In the genomic region with DNA sequence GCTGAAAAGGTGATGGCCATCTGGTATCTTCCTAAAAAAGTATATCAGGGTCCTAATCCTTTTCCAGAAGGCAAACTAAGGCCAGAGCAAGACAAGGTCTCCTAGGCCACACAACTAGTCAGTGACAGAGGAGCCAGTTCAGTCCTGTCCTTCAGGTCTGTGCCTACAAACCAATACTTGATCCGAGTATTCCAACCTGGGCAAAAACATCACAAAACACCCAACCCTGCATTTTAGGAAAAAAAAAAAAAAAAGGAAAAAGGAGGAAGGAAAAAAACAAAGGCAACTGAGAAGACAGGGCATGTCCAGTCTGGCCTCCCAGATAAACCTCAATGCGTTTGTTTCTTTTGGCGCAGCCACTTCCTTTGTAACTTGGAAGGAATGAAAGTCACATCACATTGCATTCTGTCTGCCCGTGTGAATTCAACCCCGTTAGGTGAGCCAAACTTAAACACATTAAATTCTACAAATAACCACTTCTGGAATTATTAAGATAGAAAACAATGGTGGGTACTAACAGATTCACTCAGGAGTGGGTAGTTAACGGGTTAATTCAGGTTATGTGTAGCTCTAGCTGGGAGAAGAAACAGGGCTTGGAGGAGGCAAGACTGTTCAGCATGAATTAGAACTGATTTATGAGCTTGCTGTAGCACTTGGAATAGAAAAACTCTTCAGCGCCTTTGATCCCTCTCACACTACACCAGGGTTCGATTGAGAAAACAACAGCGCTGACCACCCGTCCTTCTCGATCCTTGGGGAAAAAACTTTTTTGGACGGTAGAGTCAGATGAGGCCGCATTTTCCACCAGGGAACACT, we compare ENCODE assay signal across 8 cellular contexts. TPM values are rescaled to one million over a fixed set of nuclear protein-coding genes. Genes with fewer than 3 reads are reported as not detected.
DNase-seq lines count a peak whose midpoint lies in the region; ATAC-seq and TF ChIP-seq lines count a peak whose summit lies in the region.

No MANE protein-coding gene starts in this region.

- no peaks in the 10 kb centered on the region for H3K79me2 ChIP-seq in hepatocyte

- no peaks in the 10 kb centered on the region for H3K36me3 ChIP-seq in hepatocyte (replicated peaks; ENCODE audit: insufficient read depth, low read depth)

- CTCF ChIA-PET in AG04449 (lab: Yijun Ruan, JAX) = interaction anchor here (0.8 to 1.0 kb wide), 3 partner anchors 9 to 54 kb away, joined by 3 read pairs; a partner anchor contains a TSS

- H3K4me2 ChIP-seq in hepatocyte = peak overlapping the region; percentile 84

- no peaks in the 10 kb centered on the region for H4K20me1 ChIP-seq in hepatocyte (ENCODE audit: insufficient read depth, poor library complexity, severe bottlenecking)

- no peak overlapping the region for H3K27ac Mint-ChIP-seq in activated naive CD8-positive, alpha-beta T cell treated with anti-CD3 and anti-CD28 coated beads, Interleukin-2, amount 10 ng/mL, durations not matched to agents 7 days and 5 days

- H3K27ac ChIP-seq in hepatocyte (peak overlapping the region; percentile 63), skin epidermis (peak overlapping the region in 15 of 21 experiments; percentile 3 to 91 (median 74))

- peak overlapping the region; percentile 70 for H3K4me3 Mint-ChIP-seq in activated naive CD8-positive, alpha-beta T cell treated with anti-CD3 and anti-CD28 coated beads, Interleukin-2, amount 10 ng/mL, durations not matched to agents 7 days and 5 days

- no peaks in the 10 kb centered on the region for H3K9me3 Mint-ChIP-seq in activated naive CD8-positive, alpha-beta T cell treated with anti-CD3 and anti-CD28 coated beads, Interleukin-2, amount 10 ng/mL, durations not matched to agents 7 days and 5 days

- WGBS in hepatocyte (ENCODE audit: low lambda C conversion rate, missing lambda C conversion rate) = 25% methylated on average over 13 of the region's 13 CpGs

- POLR2A ChIA-PET in AG04449 (lab: Yijun Ruan, JAX) = interaction anchor here (0.7 to 2.3 kb wide), 4 partner anchors 18 to 79 kb away, joined by 3 to 10 read pairs (median 4); a partner anchor contains a TSS
- POLR2A ChIA-PET in activated naive CD8-positive, alpha-beta T cell treated with anti-CD3 and anti-CD28 coated beads, Interleukin-2, amount 10 ng/mL, durations not matched to agents 7 days and 5 days (lab: Charles Lee) = no interaction called here

- H2AFZ ChIP-seq in hepatocyte = peak overlapping the region; percentile 94

- peaks cover 26% of the 10 kb centered on the region for H3K27me3 Mint-ChIP-seq in activated naive CD8-positive, alpha-beta T cell treated with anti-CD3 and anti-CD28 coated beads, Interleukin-2, amount 10 ng/mL, durations not matched to agents 7 days and 5 days

- peak; percentile 22 for ATAC-seq in GM19023 (IDR thresholded peaks at IDR 0.05; ENCODE audit: unreplicated experiment)
- no peak for ATAC-seq in activated naive CD8-positive, alpha-beta T cell treated with anti-CD3 and anti-CD28 coated beads, Interleukin-2, amount 10 ng/mL, durations not matched to agents 7 days and 5 days (ENCODE audit: low read depth)
- ATAC-seq in GM18861 (IDR thresholded peaks at IDR 0.05; ENCODE audit: unreplicated experiment) = no peak

- no peaks in the 10 kb centered on the region for H3K36me3 Mint-ChIP-seq in activated naive CD8-positive, alpha-beta T cell treated with anti-CD3 and anti-CD28 coated beads, Interleukin-2, amount 10 ng/mL, durations not matched to agents 7 days and 5 days

- H3K9me2 ChIP-seq in hepatocyte (replicated peaks; ENCODE audit: insufficient read depth) = no peaks in the 10 kb centered on the region

- H3K4me3 ChIP-seq in AG04449 (ENCODE audit: low read depth, low read length) = peak overlapping the region; percentile 64
- peak overlapping the region; percentile 50 for H3K4me3 ChIP-seq in hepatocyte
- H3K4me3 ChIP-seq in skin epidermis = peak overlapping the region; percentile 11 to 54 (median 43)

- peaks cover 8% of the 10 kb centered on the region for H3K4me1 Mint-ChIP-seq in activated naive CD8-positive, alpha-beta T cell treated with anti-CD3 and anti-CD28 coated beads, Interleukin-2, amount 10 ng/mL, durations not matched to agents 7 days and 5 days

- TF ChIP-seq CTCF in AG04449 (IDR thresholded peaks at IDR 0.05; ENCODE audit: insufficient read depth, low read length, missing control alignments) = no peak
- no peak for TF ChIP-seq CTCF in hepatocyte (IDR thresholded peaks at IDR 0.05; ENCODE audit: poor library complexity)

- H3K9me3 ChIP-seq in hepatocyte (ENCODE audit: low read depth) = no peaks in the 10 kb centered on the region

- no peak for DNase-seq in AG04449 (ENCODE audit: low read depth, low spot score)
- peak; percentile 38 for DNase-seq in HuH-7.5 (ENCODE audit: low spot score)
- DNase-seq in activated naive CD8-positive, alpha-beta T cell treated with anti-CD3 and anti-CD28 coated beads, Interleukin-2, amount 10 ng/mL, durations not matched to agents 7 days and 5 days = no peak
- no peak for DNase-seq in hepatocyte (ENCODE audit: low spot score)
- no peak for DNase-seq in activated CD4-positive, CD25-positive, alpha-beta regulatory T cell treated with anti-CD3 and anti-CD28 coated beads, Interleukin-2, amount 50 U/mL, for 72 hours

- peaks cover 5% of the 10 kb centered on the region for H3K4me1 ChIP-seq in hepatocyte (ENCODE audit: insufficient read depth)

- no peaks in the 10 kb centered on the region for H3K27me3 ChIP-seq in hepatocyte

RNA-seq across cellular contexts. Expression of a gene that starts 43.0 kb away (rescaled TPM):
- 10 to 100 TPM; 12.9 to 14.7 TPM for total RNA-seq in activated naive CD8-positive, alpha-beta T cell treated with anti-CD3 and anti-CD28 coated beads, Interleukin-2, amount 10 ng/mL, durations not matched to agents 7 days and 5 days
- total RNA-seq in hepatocyte = 2.2 and 2.7 TPM in 2 replicates
- 6.2 and 7.0 TPM in 2 replicates for polyA plus RNA-seq in hepatocyte

RNA-seq across cellular contexts. Expression of a gene that starts 53.4 kb away (rescaled TPM):
- total RNA-seq in activated naive CD8-positive, alpha-beta T cell treated with anti-CD3 and anti-CD28 coated beads, Interleukin-2, amount 10 ng/mL, durations not matched to agents 7 days and 5 days = 10 to 100 TPM; 36.5 to 41.1 TPM
- total RNA-seq in hepatocyte = 38.9 and 52.3 TPM in 2 replicates
- 46.3 and 51.1 TPM in 2 replicates for polyA plus RNA-seq in hepatocyte
